In the genomic region with DNA sequence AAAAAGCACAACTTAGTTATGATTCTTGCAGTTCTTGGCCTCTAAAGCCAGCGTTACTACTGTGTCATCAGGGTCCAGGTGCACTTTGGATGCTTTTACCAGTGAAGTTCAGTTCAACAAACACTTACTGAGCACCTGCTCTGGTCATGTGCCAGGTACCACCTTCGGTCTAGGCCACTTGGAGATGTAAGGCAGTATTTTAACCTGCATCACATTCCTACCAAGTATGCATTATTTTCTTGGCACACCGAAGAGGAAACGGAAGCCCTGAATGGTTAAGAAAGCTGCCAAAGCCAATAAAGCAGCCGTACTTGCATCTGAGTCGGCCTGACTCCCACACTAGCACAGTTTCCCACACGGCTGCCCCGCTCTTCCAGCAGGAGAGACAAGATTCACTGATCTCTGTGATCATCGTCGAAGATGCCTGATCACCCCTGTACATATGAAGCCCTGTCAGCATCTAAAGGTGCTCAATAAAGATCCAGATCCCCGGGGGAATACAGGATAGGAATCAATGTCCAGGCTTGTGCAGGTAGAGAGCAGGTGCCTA, we compare ENCODE assay signal across 25 cellular contexts.
A peak's percentile ranks its signal among the peaks of the same experiment; 100 is the strongest.
DNase-seq lines count a peak whose midpoint lies in the region; ATAC-seq and TF ChIP-seq lines count a peak whose summit lies in the region.
"Had no signal": no experiment of that assay in that cellular context is flagged by ENCODE, and none has a peak within 500 bp of the region (broad histone marks: within the 10 kb centered on the region; RNA-seq: fewer than 3 reads in every experiment).

No MANE protein-coding gene starts in this region.

- peaks cover 2% of the 10 kb centered on the region for H3K27me3 Mint-ChIP-seq in progenitor cell of endocrine pancreas
- H3K27me3 Mint-ChIP-seq: activated naive CD8-positive, alpha-beta T cell treated with anti-CD3 and anti-CD28 coated beads, Interleukin-2, amount 50 U/mL, for 24 hours; CD4-positive, alpha-beta T cell had no signal

- ATAC-seq in GM19324 (IDR thresholded peaks at IDR 0.05; ENCODE audit: low FRiP score, unreplicated experiment): no peak
- ATAC-seq: activated CD8-positive, alpha-beta T cell treated with anti-CD3 and anti-CD28 coated beads, Interleukin-2, amount 10 ng/mL, durations not matched to agents 7 days and 5 days; activated naive CD8-positive, alpha-beta T cell treated with anti-CD3 and anti-CD28 coated beads, Interleukin-2, amount 50 U/mL, for 24 hours; Panc1 had no signal

- peaks cover 1% of the 10 kb centered on the region for H3K36me3 Mint-ChIP-seq in progenitor cell of endocrine pancreas (ENCODE audit: insufficient read depth)
- H3K36me3 Mint-ChIP-seq: stimulated activated effector memory CD8-positive, alpha-beta T cell treated with anti-CD3 and anti-CD28 coated beads, Interleukin-12 subunit alpha, Interleukin-12 subunit beta, amount 100 ng/mL, for 72 hours had no signal

- no peak overlapping the region for H3K4me3 Mint-ChIP-seq in progenitor cell of endocrine pancreas (ENCODE audit: low read depth)
- H3K4me3 Mint-ChIP-seq: activated CD8-positive, alpha-beta T cell treated with anti-CD3 and anti-CD28 coated beads, Interleukin-2, amount 10 ng/mL, durations not matched to agents 7 days and 5 days; activated naive CD8-positive, alpha-beta T cell treated with anti-CD3 and anti-CD28 coated beads, Interleukin-2, amount 50 U/mL, for 24 hours; CD4-positive, alpha-beta T cell; central memory CD8-positive, alpha-beta T cell; stimulated activated effector memory CD8-positive, alpha-beta T cell treated with anti-CD3 and anti-CD28 coated beads, Interleukin-12 subunit alpha, Interleukin-12 subunit beta, amount 100 ng/mL, for 72 hours had no signal

- H3K9me3 Mint-ChIP-seq in progenitor cell of endocrine pancreas (ENCODE audit: low read depth): peaks cover 6% of the 10 kb centered on the region

- DNase-seq in DMS153 (lab: John Stamatoyannopoulos, UW): peak; percentile 48
- DNase-seq in DMS153 treated with DMSO at 0.1 percent for 48 hours (lab: John Stamatoyannopoulos, UW; ENCODE audit: unreplicated experiment): no peak
- peak; percentile 66 for DNase-seq in NCI-H2029 treated with DMSO at 0.1 percent for 48 hours (lab: John Stamatoyannopoulos, UW)
- DNase-seq in RPMI8226: peak; percentile 94
- DNase-seq in progenitor cell of endocrine pancreas (ENCODE audit: low spot score, unreplicated experiment): no peak
- no peak for DNase-seq in effector CD4-positive, alpha-beta T cell
- no peak for DNase-seq in effector CD8-positive, alpha-beta T cell (lab: John Stamatoyannopoulos, UW)
- DNase-seq: activated CD4-positive, CD25-positive, alpha-beta regulatory T cell treated with anti-CD3 and anti-CD28 coated beads, Interleukin-2, amount 50 U/mL, for 72 hours; activated CD8-positive, alpha-beta T cell treated with anti-CD3 and anti-CD28 coated beads, Interleukin-2, amount 10 ng/mL, durations not matched to agents 7 days and 5 days; activated gamma-delta T cell treated with Interleukin-2 at 50 U/mL for 16 hours; activated naive CD8-positive, alpha-beta T cell treated with anti-CD3 and anti-CD28 coated beads, Interleukin-2, amount 50 U/mL, for 24 hours; activated T-cell treated with anti-CD3 and anti-CD28 coated beads for 4 hours; CD4-positive, alpha-beta T cell; DMS53; glutamatergic neuron; kidney; NCI-H2227 treated with DMSO at 0.1 percent for 48 hours; NK-92 treated with Interleukin-12 subunit alpha and Interleukin-12 subunit beta, amount 100 ng/mL, for 24 hours; SJCRH30; stimulated activated CD4-positive, alpha-beta T cell treated with anti-CD3 and anti-CD28 coated beads, Interleukin-2, amount 100 ng/mL, for 48 hours; substantia nigra had no signal

- peaks cover 4% of the 10 kb centered on the region for H3K4me1 Mint-ChIP-seq in progenitor cell of endocrine pancreas (ENCODE audit: low read depth)
- H3K4me1 Mint-ChIP-seq: activated naive CD8-positive, alpha-beta T cell treated with anti-CD3 and anti-CD28 coated beads, Interleukin-2, amount 50 U/mL, for 24 hours; central memory CD8-positive, alpha-beta T cell; stimulated activated effector memory CD8-positive, alpha-beta T cell treated with anti-CD3 and anti-CD28 coated beads, Interleukin-12 subunit alpha, Interleukin-12 subunit beta, amount 100 ng/mL, for 72 hours had no signal

- no peak for TF ChIP-seq CTCF in progenitor cell of endocrine pancreas (IDR thresholded peaks at IDR 0.05; ENCODE audit: unreplicated experiment)

- H3K27ac Mint-ChIP-seq in progenitor cell of endocrine pancreas: peak overlapping the region; percentile 69
- H3K27ac Mint-ChIP-seq: activated CD8-positive, alpha-beta T cell treated with anti-CD3 and anti-CD28 coated beads, Interleukin-2, amount 10 ng/mL, durations not matched to agents 7 days and 5 days; activated naive CD8-positive, alpha-beta T cell treated with anti-CD3 and anti-CD28 coated beads, Interleukin-2, amount 50 U/mL, for 24 hours; CD4-positive, alpha-beta T cell; stimulated activated effector memory CD8-positive, alpha-beta T cell treated with anti-CD3 and anti-CD28 coated beads, Interleukin-12 subunit alpha, Interleukin-12 subunit beta, amount 100 ng/mL, for 72 hours had no signal

Comparison
In these comparisons a context has a peak if more than half of its experiments do, and no peak if none do; other contexts are left out.
1. DNase-seq: peak in DMS153 (single experiment), NCI-H2029 treated with DMSO at 0.1 percent for 48 hours (single experiment) and RPMI8226 (single experiment); none in DMS153 treated with DMSO at 0.1 percent for 48 hours (single experiment), progenitor cell of endocrine pancreas (single experiment), effector CD4-positive, alpha-beta T cell (single experiment) and effector CD8-positive, alpha-beta T cell (single experiment).